In the genomic region with DNA sequence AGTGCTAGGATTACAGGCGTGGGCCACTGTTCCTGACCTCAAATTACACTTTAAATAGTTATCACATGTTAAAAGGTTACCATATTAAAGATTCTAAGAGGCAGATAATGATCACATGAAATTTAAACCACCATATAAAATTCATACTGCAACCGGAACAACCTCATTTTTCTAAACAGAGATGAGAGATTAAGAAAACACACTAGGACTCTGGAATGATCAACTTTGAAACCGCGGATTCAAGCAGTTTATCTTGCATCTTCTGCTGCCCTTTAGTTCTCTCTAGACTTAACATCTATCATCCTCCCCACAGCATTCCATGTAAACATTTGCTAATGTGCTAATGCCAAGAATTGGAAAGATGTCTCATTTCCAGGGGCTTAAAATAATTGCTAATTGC, we compare ENCODE assay signal across 17 cellular contexts.
DNase-seq lines count a peak whose midpoint lies in the region; ATAC-seq, FAIRE-seq and TF ChIP-seq lines count a peak whose summit lies in the region.
"Had no signal": no experiment of that assay in that cellular context is flagged by ENCODE, and none has a peak within 500 bp of the region (broad histone marks: within the 10 kb centered on the region; RNA-seq: fewer than 3 reads in every experiment).

No MANE protein-coding gene starts in this region.

- H3K4me3 ChIP-seq in LNCaP clone FGC (ENCODE audit: low read depth, low read length) = no peak overlapping the region
- H3K4me3 ChIP-seq in fibroblast of villous mesenchyme (ENCODE audit: low read depth, low read length) = no peak overlapping the region
- no peak overlapping the region for H3K4me3 ChIP-seq in neural progenitor cell
- H3K4me3 ChIP-seq: A549 had no signal

- no peak overlapping the region for H3K27ac ChIP-seq in neural progenitor cell
- H3K27ac ChIP-seq: 22Rv1, A549, C4-2B had no signal

- no peaks in the 10 kb centered on the region for H3K9me3 ChIP-seq in neural progenitor cell (ENCODE audit: low read depth)
- H3K9me3 ChIP-seq: A549 had no signal

- H3K27ac Mint-ChIP-seq in neural progenitor cell = peak overlapping the region; percentile 4
- H3K27ac Mint-ChIP-seq: CD4-positive, alpha-beta T cell; H9 had no signal

- H3K4me3 Mint-ChIP-seq in neural progenitor cell = no peak overlapping the region
- H3K4me3 Mint-ChIP-seq: CD4-positive, alpha-beta T cell; H9 had no signal

- H3K4me1 Mint-ChIP-seq in neural progenitor cell = no peaks in the 10 kb centered on the region
- H3K4me1 Mint-ChIP-seq: H9 had no signal

- no peaks in the 10 kb centered on the region for H3F3A ChIP-seq in neural progenitor cell (ENCODE audit: low read depth)

- H3K36me3 Mint-ChIP-seq in neural progenitor cell = no peaks in the 10 kb centered on the region

- no peak for ATAC-seq in HG03045 (IDR thresholded peaks at IDR 0.05; ENCODE audit: unreplicated experiment)
- no peak for ATAC-seq in GM21576 (IDR thresholded peaks at IDR 0.05; ENCODE audit: unreplicated experiment)
- ATAC-seq: A549 had no signal

- no peaks in the 10 kb centered on the region for H3K79me2 ChIP-seq in neural progenitor cell (ENCODE audit: low read depth)

- peak; percentile 96 for FAIRE-seq in D721Med (lab: Jason Lieb, UNC)
- FAIRE-seq: A549, G401.6, GM12891, H1 had no signal

- H2AFZ ChIP-seq in neural progenitor cell (replicated peaks) = no peak overlapping the region

- no peaks in the 10 kb centered on the region for H3K27me3 Mint-ChIP-seq in neural progenitor cell (ENCODE audit: insufficient read depth, low read depth)
- H3K27me3 Mint-ChIP-seq: CD4-positive, alpha-beta T cell had no signal

- H3K36me3 ChIP-seq in neural progenitor cell = no peaks in the 10 kb centered on the region

- no peak overlapping the region for H3K9ac ChIP-seq in neural progenitor cell

- H4K20me1 ChIP-seq in neural progenitor cell (ENCODE audit: low read depth) = no peaks in the 10 kb centered on the region

- no peak for DNase-seq in D721Med (ENCODE audit: insufficient read length, low spot score)
- peak; percentile 52 for DNase-seq in LNCaP clone FGC (ENCODE audit: low read depth)
- peak; percentile 62 for DNase-seq in fibroblast of villous mesenchyme (ENCODE audit: low read depth)
- DNase-seq in neural progenitor cell (ENCODE audit: low spot score) = no peak
- no peak for DNase-seq in LoVo (ENCODE audit: low spot score)
- DNase-seq: AML-193; CD4-positive, alpha-beta T cell; DND-41; H9 had no signal

- no peaks in the 10 kb centered on the region for H3K4me1 ChIP-seq in neural progenitor cell
- H3K4me1 ChIP-seq: A549 had no signal

- no peaks in the 10 kb centered on the region for H3K27me3 ChIP-seq in neural progenitor cell

- no peaks in the 10 kb centered on the region for H3K9me3 Mint-ChIP-seq in neural progenitor cell
- H3K9me3 Mint-ChIP-seq: H9 had no signal

- H3K4me2 ChIP-seq in neural progenitor cell = no peak overlapping the region
- H3K4me2 ChIP-seq: A549 had no signal

- no peak for TF ChIP-seq CTCF in D721Med (IDR thresholded peaks at IDR 0.05; ENCODE audit: insufficient read depth, missing control alignments)
- no peak for TF ChIP-seq CTCF in LNCaP clone FGC (IDR thresholded peaks at IDR 0.05; ENCODE audit: control insufficient read depth, extremely low read depth, insufficient read depth)
- TF ChIP-seq CTCF in fibroblast of villous mesenchyme (IDR thresholded peaks at IDR 0.05; ENCODE audit: insufficient read depth, low read depth, low read length) = no peak
- TF ChIP-seq CTCF in neural progenitor cell (IDR thresholded peaks at IDR 0.05) = no peak

Comparison
In these comparisons a context has a peak if more than half of its experiments do, and no peak if none do; other contexts are left out.
1. DNase-seq: peak in LNCaP clone FGC (single experiment) and fibroblast of villous mesenchyme (single experiment); none in D721Med (single experiment), neural progenitor cell (single experiment) and LoVo (single experiment).